15 cellular contexts compared by ENCODE assay signal in the genomic region with DNA sequence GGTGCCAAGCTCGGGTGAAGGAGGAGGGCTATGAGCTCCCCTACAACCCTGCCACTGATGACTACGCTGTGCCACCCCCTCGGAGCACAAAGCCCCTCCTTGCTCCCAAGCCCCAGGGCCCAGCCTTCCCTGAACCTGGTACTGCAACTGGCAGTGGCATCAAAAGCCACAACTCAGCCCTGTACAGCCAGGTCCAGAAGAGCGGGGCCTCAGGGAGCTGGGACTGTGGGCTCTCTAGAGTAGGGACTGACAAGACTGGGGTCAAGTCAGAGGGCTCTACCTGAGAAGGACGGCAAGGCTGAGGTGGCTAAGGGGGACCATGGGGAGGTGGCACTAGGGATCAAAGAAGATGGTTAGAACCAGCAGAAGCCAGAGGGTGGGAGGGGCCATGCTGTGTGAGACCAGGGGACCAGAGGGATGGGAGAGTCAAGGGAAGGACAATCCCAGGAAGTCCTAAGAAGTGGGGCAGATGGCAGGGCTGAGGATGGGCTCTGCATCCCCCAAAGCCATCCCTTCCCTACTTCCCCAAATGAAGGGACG. TPM values are rescaled to one million over a fixed set of nuclear protein-coding genes. Genes with fewer than 3 reads are reported as not detected.
DNase-seq lines count a peak whose midpoint lies in the region; ATAC-seq, FAIRE-seq and TF ChIP-seq lines count a peak whose summit lies in the region.
"Had no signal": no experiment of that assay in that cellular context is flagged by ENCODE, and none has a peak within 500 bp of the region (broad histone marks: within the 10 kb centered on the region; RNA-seq: fewer than 3 reads in every experiment).

No MANE protein-coding gene starts in this region.

- no peak overlapping the region for H3K9ac ChIP-seq in HepG2 (ENCODE audit: insufficient read depth, low read depth, low read length)

- no TSS peak for BruUV-seq in HepG2 (replicated peaks; lab: Mats Ljungman, UMichigan)

- no peaks in the 10 kb centered on the region for H3K9me3 ChIP-seq in HepG2 (ENCODE audit: low read length)
- H3K9me3 ChIP-seq: body of pancreas, vagina had no signal

- H3K4me3 ChIP-seq in HepG2 (replicated peaks in 1 of 3; ENCODE audit: insufficient read depth in 1 of 3, low read depth in 2 of 3, low read length in 3 of 3) = no peak overlapping the region
- H3K4me3 ChIP-seq: body of pancreas, vagina had no signal

- H3K4me2 ChIP-seq in HepG2 (ENCODE audit: low read depth, low read length) = no peak overlapping the region

- POLR2A ChIA-PET in HepG2 (lab: Yijun Ruan, JAX) = no interaction called here

- peak overlapping the region; percentile 23 for H3K4me3 Mint-ChIP-seq in activated T-cell treated with anti-CD3 and anti-CD28 coated beads, Interleukin-2, amount 50 U/mL, for 24 hours
- peak overlapping the region in 1 of 2 donors; percentile 18 for H3K4me3 Mint-ChIP-seq in activated T-cell treated with anti-CD3 and anti-CD28 coated beads, Interleukin-2, amount 50 U/mL, for 72 hours
- peak overlapping the region; percentile 95 for H3K4me3 Mint-ChIP-seq in activated T-helper 1 cell treated with anti-CD3 and anti-CD28 coated beads, Interleukin-12 subunit alpha, Interleukin-12 subunit beta, Interleukin-2, Interleukin-4 antibody, amounts not matched to agents 30 ng/mL and 10 ng/mL and 1 ng/mL, durations not matched to agents 14 hours and 24 hours and 36 hours
- H3K4me3 Mint-ChIP-seq in progenitor cell of endocrine pancreas (ENCODE audit: low read depth) = no peak overlapping the region

- no peak for TF ChIP-seq RAD21 in HepG2 (CRISPR knock-in tag; IDR thresholded peaks at IDR 0.05)

- ATAC-seq in activated T-cell treated with anti-CD3 and anti-CD28 coated beads, Interleukin-2, amount 50 U/mL, for 72 hours (replicated peaks in 1 of 2) = no peak
- ATAC-seq in HepG2 = no peak
- ATAC-seq: body of pancreas had no signal

- no peaks in the 10 kb centered on the region for H4K20me1 ChIP-seq in HepG2 (ENCODE audit: insufficient read depth, low read length)

- no peaks in the 10 kb centered on the region for H3K79me2 ChIP-seq in HepG2 (ENCODE audit: insufficient read depth, low read length)

- no peaks in the 10 kb centered on the region for H3K36me3 ChIP-seq in HepG2 (replicated peaks in 1 of 2; ENCODE audit: control insufficient read depth in 1 of 2, insufficient read depth in 2 of 2, low read length in 2 of 2)
- H3K36me3 ChIP-seq: vagina had no signal

- TF ChIP-seq CTCF in progenitor cell of endocrine pancreas (IDR thresholded peaks at IDR 0.05; ENCODE audit: unreplicated experiment) = no peak
- TF ChIP-seq CTCF in GM13977 (IDR thresholded peaks at IDR 0.05; ENCODE audit: extremely low read depth, insufficient read depth, missing control alignments) = no peak
- TF ChIP-seq CTCF in HepG2 (CRISPR knock-in tag; IDR thresholded peaks at IDR 0.05) = no peak

- peaks cover 48% of the 10 kb centered on the region for H3K4me1 ChIP-seq in HepG2 (ENCODE audit: insufficient read depth, low read length)

- intact Hi-C loops in activated T-helper 1 cell treated with anti-CD3 and anti-CD28 coated beads, Interleukin-12 subunit alpha, Interleukin-12 subunit beta, Interleukin-2, Interleukin-4 antibody, amounts not matched to agents 30 ng/mL and 10 ng/mL and 1 ng/mL, durations not matched to agents 14 hours and 24 hours and 36 hours (cut with micrococcal nuclease) = no loop called here
- intact Hi-C loops in HepG2 (cut with micrococcal nuclease; ENCODE audit: unreplicated experiment) = no loop called here

- H3K36me3 Mint-ChIP-seq in activated T-cell treated with anti-CD3 and anti-CD28 coated beads, Interleukin-2, amount 50 U/mL, for 24 hours (ENCODE audit: low read depth) = peaks cover 26% of the 10 kb centered on the region
- H3K36me3 Mint-ChIP-seq in activated T-cell treated with anti-CD3 and anti-CD28 coated beads, Interleukin-2, amount 50 U/mL, for 72 hours (ENCODE audit: insufficient read depth in 2 of 2) = peaks cover 5 to 6% of the 10 kb centered on the region in 2 donors
- H3K36me3 Mint-ChIP-seq in activated T-helper 1 cell treated with anti-CD3 and anti-CD28 coated beads, Interleukin-12 subunit alpha, Interleukin-12 subunit beta, Interleukin-2, Interleukin-4 antibody, amounts not matched to agents 30 ng/mL and 10 ng/mL and 1 ng/mL, durations not matched to agents 14 hours and 24 hours and 36 hours (ENCODE audit: low read depth) = peaks cover 13% of the 10 kb centered on the region
- H3K36me3 Mint-ChIP-seq in progenitor cell of endocrine pancreas (ENCODE audit: insufficient read depth) = no peaks in the 10 kb centered on the region

- DNase-seq in activated T-cell treated with anti-CD3 and anti-CD28 coated beads, Interleukin-2, amount 50 U/mL, for 24 hours = no peak
- no peak for DNase-seq in activated T-cell treated with anti-CD3 and anti-CD28 coated beads, Interleukin-2, amount 50 U/mL, for 72 hours
- no peak for DNase-seq in activated T-helper 1 cell treated with anti-CD3 and anti-CD28 coated beads, Interleukin-12 subunit alpha, Interleukin-12 subunit beta, Interleukin-2, Interleukin-4 antibody, amounts not matched to agents 30 ng/mL and 10 ng/mL and 1 ng/mL, durations not matched to agents 14 hours and 24 hours and 36 hours (ENCODE audit: low spot score)
- DNase-seq in progenitor cell of endocrine pancreas (ENCODE audit: low spot score, unreplicated experiment) = no peak
- no peak for DNase-seq in GM13977 (ENCODE audit: low spot score)
- no peak for DNase-seq in HepG2 (ENCODE audit: low spot score)
- DNase-seq: ACHN; activated CD4-positive, alpha-beta T cell treated with anti-CD3 and anti-CD28 coated beads for 48 hours; activated naive CD8-positive, alpha-beta T cell treated with anti-CD3 and anti-CD28 coated beads, Interleukin-2, amount 10 ng/mL, durations not matched to agents 7 days and 5 days; activated T-cell treated with anti-CD3 and anti-CD28 coated beads, Interleukin-2, amount 50 U/mL, for 1 hour; body of pancreas; NCI-H1417; NCI-H526 treated with DMSO at 0.1 percent for 48 hours had no signal

- in situ Hi-C loops in GM13977 (cut with MboI; ENCODE audit: low pct_unique_long_range_greater_than_20kb, low sequenced_read_pairs, unreplicated experiment) = no loop called here
- in situ Hi-C loops in HepG2 (cut with HindIII; ENCODE audit: extremely low pct_ligation_motif_present, low pct_unique_long_range_greater_than_20kb) = no loop called here

- TF ChIP-seq EP300 in HepG2 (IDR thresholded peaks at IDR 0.05; ENCODE audit: low read depth in 2 of 2, low read length in 2 of 2) = no peak
- TF ChIP-seq EP300 in HepG2 (CRISPR knock-in tag; IDR thresholded peaks at IDR 0.05; ENCODE audit: borderline replicate concordance) = no peak

- 68% methylated on average over 4 of the region's 6 CpGs for WGBS in HepG2 (ENCODE audit: low lambda C conversion rate)

- no peak overlapping the region for H3K27ac Mint-ChIP-seq in activated T-cell treated with anti-CD3 and anti-CD28 coated beads, Interleukin-2, amount 50 U/mL, for 24 hours
- no peak overlapping the region for H3K27ac Mint-ChIP-seq in activated T-cell treated with anti-CD3 and anti-CD28 coated beads, Interleukin-2, amount 50 U/mL, for 72 hours
- H3K27ac Mint-ChIP-seq in activated T-helper 1 cell treated with anti-CD3 and anti-CD28 coated beads, Interleukin-12 subunit alpha, Interleukin-12 subunit beta, Interleukin-2, Interleukin-4 antibody, amounts not matched to agents 30 ng/mL and 10 ng/mL and 1 ng/mL, durations not matched to agents 14 hours and 24 hours and 36 hours = no peak overlapping the region
- H3K27ac Mint-ChIP-seq in progenitor cell of endocrine pancreas = peak overlapping the region; percentile 49
- H3K27ac Mint-ChIP-seq: activated naive CD8-positive, alpha-beta T cell treated with anti-CD3 and anti-CD28 coated beads, Interleukin-2, amount 10 ng/mL, durations not matched to agents 7 days and 5 days; endodermal cell had no signal

- no peaks in the 10 kb centered on the region for H3K9me3 Mint-ChIP-seq in activated T-cell treated with anti-CD3 and anti-CD28 coated beads, Interleukin-2, amount 50 U/mL, for 24 hours
- no peaks in the 10 kb centered on the region for H3K9me3 Mint-ChIP-seq in activated T-cell treated with anti-CD3 and anti-CD28 coated beads, Interleukin-2, amount 50 U/mL, for 72 hours
- H3K9me3 Mint-ChIP-seq in activated T-helper 1 cell treated with anti-CD3 and anti-CD28 coated beads, Interleukin-12 subunit alpha, Interleukin-12 subunit beta, Interleukin-2, Interleukin-4 antibody, amounts not matched to agents 30 ng/mL and 10 ng/mL and 1 ng/mL, durations not matched to agents 14 hours and 24 hours and 36 hours = no peaks in the 10 kb centered on the region
- H3K9me3 Mint-ChIP-seq in progenitor cell of endocrine pancreas (ENCODE audit: low read depth) = no peaks in the 10 kb centered on the region
- H3K9me3 Mint-ChIP-seq: activated naive CD8-positive, alpha-beta T cell treated with anti-CD3 and anti-CD28 coated beads, Interleukin-2, amount 10 ng/mL, durations not matched to agents 7 days and 5 days; endodermal cell had no signal

- no peak for FAIRE-seq in HepG2 (lab: Jason Lieb, UNC)

- H3K27me3 Mint-ChIP-seq in activated T-cell treated with anti-CD3 and anti-CD28 coated beads, Interleukin-2, amount 50 U/mL, for 24 hours = peaks cover 13% of the 10 kb centered on the region
- H3K27me3 Mint-ChIP-seq in activated T-cell treated with anti-CD3 and anti-CD28 coated beads, Interleukin-2, amount 50 U/mL, for 72 hours (ENCODE audit: low read depth) = peaks cover 19% of the 10 kb centered on the region
- H3K27me3 Mint-ChIP-seq in activated T-helper 1 cell treated with anti-CD3 and anti-CD28 coated beads, Interleukin-12 subunit alpha, Interleukin-12 subunit beta, Interleukin-2, Interleukin-4 antibody, amounts not matched to agents 30 ng/mL and 10 ng/mL and 1 ng/mL, durations not matched to agents 14 hours and 24 hours and 36 hours (ENCODE audit: insufficient read depth) = peaks cover 4% of the 10 kb centered on the region
- H3K27me3 Mint-ChIP-seq in progenitor cell of endocrine pancreas = peaks cover 20% of the 10 kb centered on the region

- TF ChIP-seq POLR2A in HepG2 (IDR thresholded peaks at IDR 0.05; ENCODE audit: insufficient read depth in 1 of 2, low read depth in 2 of 2, low read length in 2 of 2) = no peak

- CTCF ChIA-PET in HepG2 (lab: Yijun Ruan, JAX; ENCODE audit: low intra/inter-chr PET ratio, low total read pairs) = no interaction called here

- no peak overlapping the region for H2AFZ ChIP-seq in HepG2 (ENCODE audit: low read length)

- H3K4me1 Mint-ChIP-seq in activated T-cell treated with anti-CD3 and anti-CD28 coated beads, Interleukin-2, amount 50 U/mL, for 24 hours (ENCODE audit: low read depth) = peaks cover 20% of the 10 kb centered on the region
- peaks cover 30% of the 10 kb centered on the region for H3K4me1 Mint-ChIP-seq in activated T-cell treated with anti-CD3 and anti-CD28 coated beads, Interleukin-2, amount 50 U/mL, for 72 hours (ENCODE audit: low read depth)
- H3K4me1 Mint-ChIP-seq in activated T-helper 1 cell treated with anti-CD3 and anti-CD28 coated beads, Interleukin-12 subunit alpha, Interleukin-12 subunit beta, Interleukin-2, Interleukin-4 antibody, amounts not matched to agents 30 ng/mL and 10 ng/mL and 1 ng/mL, durations not matched to agents 14 hours and 24 hours and 36 hours (ENCODE audit: low read depth) = peaks cover 43% of the 10 kb centered on the region
- H3K4me1 Mint-ChIP-seq in progenitor cell of endocrine pancreas (ENCODE audit: low read depth) = peaks cover 16% of the 10 kb centered on the region

- H3K27me3 ChIP-seq in HepG2 (ENCODE audit: control insufficient read depth in 1 of 2, insufficient read depth in 2 of 2, low read length in 2 of 2) = peaks cover 6 to 38% of the 10 kb centered on the region in 2 experiments; a peak in 4 of 5 replicates
- H3K27me3 ChIP-seq: body of pancreas, vagina had no signal

- no peak overlapping the region for H3K27ac ChIP-seq in HepG2 (ENCODE audit: extremely low read length, insufficient read depth, low read length)
- H3K27ac ChIP-seq: body of pancreas, vagina had no signal

RNA-seq across cellular contexts. Expression of gene DOK1, which starts 2.4 kb away (rescaled TPM):
- total RNA-seq in activated T-cell treated with anti-CD3 and anti-CD28 coated beads, Interleukin-2, amount 50 U/mL, for 72 hours = 10 to 100 TPM; 20.6 to 25.6 TPM
- total RNA-seq in activated T-helper 1 cell treated with anti-CD3 and anti-CD28 coated beads, Interleukin-12 subunit alpha, Interleukin-12 subunit beta, Interleukin-2, Interleukin-4 antibody, amounts not matched to agents 30 ng/mL and 10 ng/mL and 1 ng/mL, durations not matched to agents 14 hours and 24 hours and 36 hours = 37.2 and 40.8 TPM in 2 replicates
- total RNA-seq in progenitor cell of endocrine pancreas (18.5 and 20.9 TPM in 2 replicates), HepG2 (2016; rRNA removed; fragmentation: Illumina TruSeq; extraction: Trizol) (0.53 and 0.66 TPM in 2 replicates)
- 0.20 and 0.26 TPM in 2 replicates for total RNA-seq in HepG2 (2016; cell fraction: cytosol; rRNA removed; fragmentation: Illumina TruSeq; extraction: Trizol; ENCODE audit: low read depth)
- total RNA-seq in HepG2 (2016; cell fraction: insoluble cytoplasmic fraction; rRNA removed; fragmentation: Illumina TruSeq; extraction: Trizol) = 0.73 and 0.74 TPM in 2 replicates
- 0.46 and 0.79 TPM in 2 replicates for total RNA-seq in HepG2 (2016; cell fraction: membrane; rRNA removed; fragmentation: Illumina TruSeq; extraction: Trizol)
- 0.34 and 0.87 TPM in 2 replicates for total RNA-seq in HepG2 (2016; cell fraction: nucleus; rRNA removed; fragmentation: Illumina TruSeq; extraction: Trizol)
- 0.74 and 0.84 TPM in 2 replicates for polyA plus RNA-seq in HepG2 (2011; rRNA removed)
- 0.74 and 0.95 TPM in 2 replicates for polyA plus RNA-seq in HepG2 (2011; cell fraction: cytosol; rRNA removed)
- 0.97 and 1.7 TPM in 2 replicates for polyA plus RNA-seq in HepG2 (2011; cell fraction: nucleus; rRNA removed)
- polyA plus RNA-seq in HepG2 (2012) = 1.3 and 1.6 TPM in 2 replicates
- 0.22 and 0.43 TPM in 2 replicates for polyA plus RNA-seq in HepG2 (2016; cell fraction: cytosol; fragmentation: Illumina TruSeq; extraction: Trizol; ENCODE audit: low read depth)
- polyA plus RNA-seq in HepG2 (2016; cell fraction: insoluble cytoplasmic fraction; fragmentation: Illumina TruSeq; extraction: Trizol; ENCODE audit: low read depth) = 0.35 and 0.96 TPM in 2 replicates
- 0.50 and 0.79 TPM in 2 replicates for polyA plus RNA-seq in HepG2 (2016; cell fraction: membrane; fragmentation: Illumina TruSeq; extraction: Trizol; ENCODE audit: low read depth)
- polyA plus RNA-seq in HepG2 (2016; cell fraction: nucleus; fragmentation: Illumina TruSeq; extraction: Trizol; ENCODE audit: insufficient read depth, low read depth) = 0.36 and 0.63 TPM in 2 replicates
- 1.5 and 3.0 TPM in 2 replicates for polyA minus RNA-seq in HepG2 (2011; rRNA and poly(A)+ RNA removed; ENCODE audit: low replicate concordance)
- polyA minus RNA-seq in HepG2 (2011; cell fraction: cytosol; rRNA and poly(A)+ RNA removed) = 0.40 and 0.62 TPM in 2 replicates
- 0.64 and 1.4 TPM in 2 replicates for polyA minus RNA-seq in HepG2 (2011; cell fraction: nucleus; rRNA and poly(A)+ RNA removed)

RNA-seq across cellular contexts. Expression of gene LOXL3, which starts 3.2 kb away (rescaled TPM):
- total RNA-seq in activated T-cell treated with anti-CD3 and anti-CD28 coated beads, Interleukin-2, amount 50 U/mL, for 72 hours = 1 to 10 TPM; 3.1 to 3.6 TPM
- total RNA-seq in activated T-helper 1 cell treated with anti-CD3 and anti-CD28 coated beads, Interleukin-12 subunit alpha, Interleukin-12 subunit beta, Interleukin-2, Interleukin-4 antibody, amounts not matched to agents 30 ng/mL and 10 ng/mL and 1 ng/mL, durations not matched to agents 14 hours and 24 hours and 36 hours = 1.9 and 2.0 TPM in 2 replicates
- total RNA-seq in progenitor cell of endocrine pancreas = 23.4 and 24.2 TPM in 2 replicates
- 0.39 and 0.55 TPM in 2 replicates for total RNA-seq in HepG2 (2016; rRNA removed; fragmentation: Illumina TruSeq; extraction: Trizol)
- total RNA-seq in HepG2 (2016; cell fraction: cytosol; rRNA removed; fragmentation: Illumina TruSeq; extraction: Trizol; ENCODE audit: low read depth) = not detected in 2 replicates
- 0.36 and 0.82 TPM in 2 replicates for total RNA-seq in HepG2 (2016; cell fraction: insoluble cytoplasmic fraction; rRNA removed; fragmentation: Illumina TruSeq; extraction: Trizol)
- total RNA-seq in HepG2 (2016; cell fraction: membrane; rRNA removed; fragmentation: Illumina TruSeq; extraction: Trizol) = 0.09 and 0.10 TPM in 2 replicates
- total RNA-seq in HepG2 (2016; cell fraction: nucleus; rRNA removed; fragmentation: Illumina TruSeq; extraction: Trizol) = 0.60 and 0.84 TPM in 2 replicates
- polyA plus RNA-seq in HepG2 (2011; rRNA removed) = 6.5 and 7.2 TPM in 2 replicates
- polyA plus RNA-seq in HepG2 (2011; cell fraction: cytosol; rRNA removed) = 6.0 and 6.6 TPM in 2 replicates
- polyA plus RNA-seq in HepG2 (2011; cell fraction: nucleus; rRNA removed) = 9.6 and 11.7 TPM in 2 replicates
- polyA plus RNA-seq in HepG2 (2012) = 4.3 and 13.1 TPM in 2 replicates
- 0.19 TPM in 1 of 2 replicates, not detected in the other for polyA plus RNA-seq in HepG2 (2016; cell fraction: cytosol; fragmentation: Illumina TruSeq; extraction: Trizol; ENCODE audit: low read depth)
- polyA plus RNA-seq in HepG2 (2016; cell fraction: insoluble cytoplasmic fraction; fragmentation: Illumina TruSeq; extraction: Trizol; ENCODE audit: low read depth) = 0.13 and 0.20 TPM in 2 replicates
- 0.07 and 0.14 TPM in 2 replicates for polyA plus RNA-seq in HepG2 (2016; cell fraction: membrane; fragmentation: Illumina TruSeq; extraction: Trizol; ENCODE audit: low read depth)
- 1.2 and 1.6 TPM in 2 replicates for polyA plus RNA-seq in HepG2 (2016; cell fraction: nucleus; fragmentation: Illumina TruSeq; extraction: Trizol; ENCODE audit: insufficient read depth, low read depth)
- polyA minus RNA-seq in HepG2 (2011; rRNA and poly(A)+ RNA removed; ENCODE audit: low replicate concordance) = 0.72 and 6.0 TPM in 2 replicates
- polyA minus RNA-seq in HepG2 (2011; cell fraction: cytosol; rRNA and poly(A)+ RNA removed) = 1.9 and 5.7 TPM in 2 replicates
- polyA minus RNA-seq in HepG2 (2011; cell fraction: nucleus; rRNA and poly(A)+ RNA removed) = 4.0 TPM in 2 replicates

RNA-seq across cellular contexts. Expression of gene HTRA2, which starts 27.2 kb away (rescaled TPM):
- 10 to 100 TPM; 74.3 to 84.9 TPM for total RNA-seq in activated T-cell treated with anti-CD3 and anti-CD28 coated beads, Interleukin-2, amount 50 U/mL, for 72 hours
- total RNA-seq in activated T-helper 1 cell treated with anti-CD3 and anti-CD28 coated beads, Interleukin-12 subunit alpha, Interleukin-12 subunit beta, Interleukin-2, Interleukin-4 antibody, amounts not matched to agents 30 ng/mL and 10 ng/mL and 1 ng/mL, durations not matched to agents 14 hours and 24 hours and 36 hours = 57.0 and 57.3 TPM in 2 replicates
- total RNA-seq in progenitor cell of endocrine pancreas (35.9 and 41.9 TPM in 2 replicates), HepG2 (2016; rRNA removed; fragmentation: Illumina TruSeq; extraction: Trizol) (37.0 and 47.7 TPM in 2 replicates)
- 13.0 and 16.0 TPM in 2 replicates for total RNA-seq in HepG2 (2016; cell fraction: cytosol; rRNA removed; fragmentation: Illumina TruSeq; extraction: Trizol; ENCODE audit: low read depth)
- 32.1 and 51.7 TPM in 2 replicates for total RNA-seq in HepG2 (2016; cell fraction: insoluble cytoplasmic fraction; rRNA removed; fragmentation: Illumina TruSeq; extraction: Trizol)
- 24.9 and 25.2 TPM in 2 replicates for total RNA-seq in HepG2 (2016; cell fraction: membrane; rRNA removed; fragmentation: Illumina TruSeq; extraction: Trizol)
- total RNA-seq in HepG2 (2016; cell fraction: nucleus; rRNA removed; fragmentation: Illumina TruSeq; extraction: Trizol) = 34.3 and 38.8 TPM in 2 replicates
- 50.3 and 56.1 TPM in 2 replicates for polyA plus RNA-seq in HepG2 (2011; rRNA removed)
- polyA plus RNA-seq in HepG2 (2011; cell fraction: cytosol; rRNA removed) = 53.8 and 61.4 TPM in 2 replicates
- polyA plus RNA-seq in HepG2 (2011; cell fraction: nucleus; rRNA removed) = 92.9 and 109 TPM in 2 replicates
- polyA plus RNA-seq in HepG2 (2012) = 40.6 and 45.3 TPM in 2 replicates
- 12.6 and 14.4 TPM in 2 replicates for polyA plus RNA-seq in HepG2 (2016; cell fraction: cytosol; fragmentation: Illumina TruSeq; extraction: Trizol; ENCODE audit: low read depth)
- 35.6 and 37.4 TPM in 2 replicates for polyA plus RNA-seq in HepG2 (2016; cell fraction: insoluble cytoplasmic fraction; fragmentation: Illumina TruSeq; extraction: Trizol; ENCODE audit: low read depth)
- polyA plus RNA-seq in HepG2 (2016; cell fraction: membrane; fragmentation: Illumina TruSeq; extraction: Trizol; ENCODE audit: low read depth) = 20.3 and 20.9 TPM in 2 replicates
- polyA plus RNA-seq in HepG2 (2016; cell fraction: nucleus; fragmentation: Illumina TruSeq; extraction: Trizol; ENCODE audit: insufficient read depth, low read depth) = 59.5 and 59.8 TPM in 2 replicates
- polyA minus RNA-seq in HepG2 (2011; rRNA and poly(A)+ RNA removed; ENCODE audit: low replicate concordance) = 72.4 and 106 TPM in 2 replicates
- polyA minus RNA-seq in HepG2 (2011; cell fraction: cytosol; rRNA and poly(A)+ RNA removed) = 20.8 and 28.5 TPM in 2 replicates
- 35.9 and 51.6 TPM in 2 replicates for polyA minus RNA-seq in HepG2 (2011; cell fraction: nucleus; rRNA and poly(A)+ RNA removed)

RNA-seq across cellular contexts. Expression of gene AUP1, which starts 27.4 kb away (rescaled TPM):
- 100 to 1,000 TPM; 128 to 136 TPM for total RNA-seq in activated T-cell treated with anti-CD3 and anti-CD28 coated beads, Interleukin-2, amount 50 U/mL, for 72 hours
- 178 and 187 TPM in 2 replicates for total RNA-seq in activated T-helper 1 cell treated with anti-CD3 and anti-CD28 coated beads, Interleukin-12 subunit alpha, Interleukin-12 subunit beta, Interleukin-2, Interleukin-4 antibody, amounts not matched to agents 30 ng/mL and 10 ng/mL and 1 ng/mL, durations not matched to agents 14 hours and 24 hours and 36 hours
- total RNA-seq in progenitor cell of endocrine pancreas (110 and 115 TPM in 2 replicates), HepG2 (2016; rRNA removed; fragmentation: Illumina TruSeq; extraction: Trizol) (67.0 and 174 TPM in 2 replicates)
- total RNA-seq in HepG2 (2016; cell fraction: cytosol; rRNA removed; fragmentation: Illumina TruSeq; extraction: Trizol; ENCODE audit: low read depth) = 95.5 and 114 TPM in 2 replicates
- 65.6 and 181 TPM in 2 replicates for total RNA-seq in HepG2 (2016; cell fraction: insoluble cytoplasmic fraction; rRNA removed; fragmentation: Illumina TruSeq; extraction: Trizol)
- 120 and 144 TPM in 2 replicates for total RNA-seq in HepG2 (2016; cell fraction: membrane; rRNA removed; fragmentation: Illumina TruSeq; extraction: Trizol)
- total RNA-seq in HepG2 (2016; cell fraction: nucleus; rRNA removed; fragmentation: Illumina TruSeq; extraction: Trizol) = 197 and 227 TPM in 2 replicates
- 267 and 291 TPM in 2 replicates for polyA plus RNA-seq in HepG2 (2011; rRNA removed)
- 214 and 249 TPM in 2 replicates for polyA plus RNA-seq in HepG2 (2011; cell fraction: cytosol; rRNA removed)
- polyA plus RNA-seq in HepG2 (2011; cell fraction: nucleus; rRNA removed) = 1,050 and 1,263 TPM in 2 replicates
- 138 and 140 TPM in 2 replicates for polyA plus RNA-seq in HepG2 (2012)
- 118 and 134 TPM in 2 replicates for polyA plus RNA-seq in HepG2 (2016; cell fraction: cytosol; fragmentation: Illumina TruSeq; extraction: Trizol; ENCODE audit: low read depth)
- polyA plus RNA-seq in HepG2 (2016; cell fraction: insoluble cytoplasmic fraction; fragmentation: Illumina TruSeq; extraction: Trizol; ENCODE audit: low read depth) = 70.3 and 84.7 TPM in 2 replicates
- 127 and 139 TPM in 2 replicates for polyA plus RNA-seq in HepG2 (2016; cell fraction: membrane; fragmentation: Illumina TruSeq; extraction: Trizol; ENCODE audit: low read depth)
- polyA plus RNA-seq in HepG2 (2016; cell fraction: nucleus; fragmentation: Illumina TruSeq; extraction: Trizol; ENCODE audit: insufficient read depth, low read depth) = 543 and 555 TPM in 2 replicates
- 211 and 273 TPM in 2 replicates for polyA minus RNA-seq in HepG2 (2011; rRNA and poly(A)+ RNA removed; ENCODE audit: low replicate concordance)
- polyA minus RNA-seq in HepG2 (2011; cell fraction: cytosol; rRNA and poly(A)+ RNA removed) = 79.8 and 82.9 TPM in 2 replicates
- polyA minus RNA-seq in HepG2 (2011; cell fraction: nucleus; rRNA and poly(A)+ RNA removed) = 199 and 204 TPM in 2 replicates

RNA-seq across cellular contexts. Expression of gene DQX1, which starts 30.9 kb away (rescaled TPM):
- 1 to 10 TPM; 1.5 to 1.9 TPM for total RNA-seq in activated T-cell treated with anti-CD3 and anti-CD28 coated beads, Interleukin-2, amount 50 U/mL, for 72 hours
- 0.65 and 0.86 TPM in 2 replicates for total RNA-seq in activated T-helper 1 cell treated with anti-CD3 and anti-CD28 coated beads, Interleukin-12 subunit alpha, Interleukin-12 subunit beta, Interleukin-2, Interleukin-4 antibody, amounts not matched to agents 30 ng/mL and 10 ng/mL and 1 ng/mL, durations not matched to agents 14 hours and 24 hours and 36 hours
- total RNA-seq in progenitor cell of endocrine pancreas = 1.5 and 1.7 TPM in 2 replicates
- total RNA-seq in HepG2 (2016; rRNA removed; fragmentation: Illumina TruSeq; extraction: Trizol) = 23.9 and 27.6 TPM in 2 replicates
- 2.6 and 3.3 TPM in 2 replicates for total RNA-seq in HepG2 (2016; cell fraction: cytosol; rRNA removed; fragmentation: Illumina TruSeq; extraction: Trizol; ENCODE audit: low read depth)
- 22.2 and 26.8 TPM in 2 replicates for total RNA-seq in HepG2 (2016; cell fraction: insoluble cytoplasmic fraction; rRNA removed; fragmentation: Illumina TruSeq; extraction: Trizol)
- total RNA-seq in HepG2 (2016; cell fraction: membrane; rRNA removed; fragmentation: Illumina TruSeq; extraction: Trizol) = 5.5 and 6.0 TPM in 2 replicates
- total RNA-seq in HepG2 (2016; cell fraction: nucleus; rRNA removed; fragmentation: Illumina TruSeq; extraction: Trizol) = 33.6 and 38.9 TPM in 2 replicates
- polyA plus RNA-seq in HepG2 (2011; rRNA removed) = 72.9 and 89.8 TPM in 2 replicates
- 26.2 and 34.1 TPM in 2 replicates for polyA plus RNA-seq in HepG2 (2011; cell fraction: cytosol; rRNA removed)
- 328 and 444 TPM in 2 replicates for polyA plus RNA-seq in HepG2 (2011; cell fraction: nucleus; rRNA removed)
- polyA plus RNA-seq in HepG2 (2012) = 18.7 and 45.3 TPM in 2 replicates
- polyA plus RNA-seq in HepG2 (2016; cell fraction: cytosol; fragmentation: Illumina TruSeq; extraction: Trizol; ENCODE audit: low read depth) = 1.8 and 2.4 TPM in 2 replicates
- 24.5 and 26.6 TPM in 2 replicates for polyA plus RNA-seq in HepG2 (2016; cell fraction: insoluble cytoplasmic fraction; fragmentation: Illumina TruSeq; extraction: Trizol; ENCODE audit: low read depth)
- polyA plus RNA-seq in HepG2 (2016; cell fraction: membrane; fragmentation: Illumina TruSeq; extraction: Trizol; ENCODE audit: low read depth) = 3.1 and 3.3 TPM in 2 replicates
- polyA plus RNA-seq in HepG2 (2016; cell fraction: nucleus; fragmentation: Illumina TruSeq; extraction: Trizol; ENCODE audit: insufficient read depth, low read depth) = 74.4 and 79.7 TPM in 2 replicates
- 0.37 and 58.7 TPM in 2 replicates for polyA minus RNA-seq in HepG2 (2011; rRNA and poly(A)+ RNA removed; ENCODE audit: low replicate concordance)
- 15.7 and 18.8 TPM in 2 replicates for polyA minus RNA-seq in HepG2 (2011; cell fraction: cytosol; rRNA and poly(A)+ RNA removed)
- 68.4 and 72.2 TPM in 2 replicates for polyA minus RNA-seq in HepG2 (2011; cell fraction: nucleus; rRNA and poly(A)+ RNA removed)

Comparison
In these comparisons a context has a peak if more than half of its experiments do, and no peak if none do; other contexts are left out.
1. RNA of gene DOK1, which starts 2.4 kb away (total RNA-seq): 37.2 to 40.8 TPM in activated T-helper 1 cell treated with anti-CD3 and anti-CD28 coated beads, Interleukin-12 subunit alpha, Interleukin-12 subunit beta, Interleukin-2, Interleukin-4 antibody, amounts not matched to agents 30 ng/mL and 10 ng/mL and 1 ng/mL, durations not matched to agents 14 hours and 24 hours and 36 hours, 20.6 to 25.6 TPM in activated T-cell treated with anti-CD3 and anti-CD28 coated beads, Interleukin-2, amount 50 U/mL, for 72 hours and 18.5 to 20.9 TPM in progenitor cell of endocrine pancreas; 0.20 to 0.87 TPM in HepG2; every median in the first group is over 10 times any median in the second.